In the genomic region with DNA sequence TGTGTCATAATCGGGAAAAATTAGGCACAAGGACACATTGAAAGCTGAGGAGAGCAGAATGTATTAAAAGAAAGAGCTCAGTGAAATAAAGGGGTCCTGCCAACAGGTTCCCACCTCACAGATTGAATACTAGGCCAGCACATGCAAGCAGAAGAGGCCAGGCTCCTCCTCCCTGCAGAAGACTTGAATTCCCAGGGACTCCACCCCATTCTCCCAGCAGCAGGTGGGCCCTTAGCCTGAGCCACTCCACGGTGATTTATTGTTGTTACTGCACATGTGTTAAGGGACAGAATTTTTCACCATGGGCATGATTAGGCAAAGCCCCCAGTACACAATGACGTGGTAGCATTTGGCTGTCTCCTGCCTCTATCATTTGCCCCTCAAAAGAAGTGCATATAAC, we compare ENCODE assay signal across 16 cellular contexts.
A peak's percentile ranks its signal among the peaks of the same experiment; 100 is the strongest.
DNase-seq lines count a peak whose midpoint lies in the region; TF ChIP-seq lines count a peak whose summit lies in the region.
"Had no signal": no experiment of that assay in that cellular context is flagged by ENCODE, and none has a peak within 500 bp of the region (broad histone marks: within the 10 kb centered on the region; RNA-seq: fewer than 3 reads in every experiment).

No MANE protein-coding gene starts in this region.

- H3K36me3 ChIP-seq in H7 (replicated peaks; ENCODE audit: control insufficient read depth, insufficient read depth, low read length) (no peaks in the 10 kb centered on the region), BE2C (no peaks in the 10 kb centered on the region)

- H3K27me3 ChIP-seq in H7 (ENCODE audit: control insufficient read depth, insufficient read depth, low read length) (no peaks in the 10 kb centered on the region), BE2C (no peaks in the 10 kb centered on the region)

- H3K4me1 ChIP-seq in BE2C: no peaks in the 10 kb centered on the region

- H3K4me3 ChIP-seq in H7 (ENCODE audit: insufficient read depth, low read depth, low read length) (no peak overlapping the region), BE2C (ENCODE audit: low read depth, low read length) (no peak overlapping the region)

- DNase-seq in H7 (peak; percentile 2), NCI-H1105 treated with DMSO at 0.1 percent for 48 hours (lab: John Stamatoyannopoulos, UW) (peak; percentile 63), NCI-H748 (lab: John Stamatoyannopoulos, UW; ENCODE audit: unreplicated experiment) (peak; percentile 57), left kidney (ENCODE audit: low read depth, low spot score) (peak; percentile 2), germinal center (ENCODE audit: low spot score) (no peak), BE2C (no peak), AML-193 (lab: John Stamatoyannopoulos, UW) (no peak)
- DNase-seq: CD4-positive, alpha-beta memory T cell; DMS79 treated with DMSO at 0.1 percent for 48 hours; KBM-7; NCI-H1048; NCI-H187; NCI-H82; SK-N-SH; T-helper 1 cell; T1000 had no signal

- H3K9me3 ChIP-seq in BE2C: no peaks in the 10 kb centered on the region; the same call in 1 of the 2 replicates
- H3K9me3 ChIP-seq: SK-N-SH had no signal

- TF ChIP-seq CTCF in BE2C (IDR thresholded peaks at IDR 0.05; ENCODE audit: low read depth, low read length): no peak

Comparison
In these comparisons a context has a peak if more than half of its experiments do, and no peak if none do; other contexts are left out.
1. DNase-seq: peak in H7 (single experiment), NCI-H1105 treated with DMSO at 0.1 percent for 48 hours (single experiment), NCI-H748 (single experiment) and left kidney (single experiment); none in germinal center (single experiment), BE2C (single experiment) and AML-193 (0 of 2).